ENCODE assay signal across 8 cellular contexts in the genomic region with DNA sequence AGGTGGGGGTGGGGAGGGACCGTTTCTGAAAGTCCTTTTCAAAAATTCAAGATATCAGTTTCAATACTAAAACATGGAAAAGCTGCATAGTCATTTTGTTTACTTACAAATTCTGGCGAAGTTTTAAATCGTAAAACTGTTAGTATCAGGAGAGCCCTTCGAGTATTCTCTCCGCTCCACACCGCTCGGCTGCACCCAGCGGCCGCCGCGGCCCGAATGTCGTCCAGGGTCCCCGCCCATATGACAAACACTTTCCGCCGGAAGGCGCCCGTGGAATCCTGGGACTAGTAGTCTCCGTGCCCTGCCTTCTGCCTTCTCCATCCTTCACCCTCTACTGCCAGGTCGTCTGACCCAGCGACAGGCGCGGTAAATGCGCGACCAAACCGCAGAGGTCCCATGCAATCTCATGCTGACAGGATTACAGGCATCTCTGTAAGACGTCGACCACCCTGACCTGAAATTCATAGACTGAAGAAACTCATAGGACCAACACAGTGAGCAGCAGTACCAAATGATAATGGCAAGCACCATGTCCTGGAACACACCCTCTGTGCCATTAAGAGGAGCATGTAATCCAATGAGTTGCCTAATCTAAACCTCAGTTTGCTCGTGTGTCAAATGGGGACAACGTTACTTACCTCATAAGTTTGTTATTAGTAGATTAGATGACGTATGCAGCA. TPM values are rescaled to one million over a fixed set of nuclear protein-coding genes. Genes with fewer than 3 reads are reported as not detected.
DNase-seq lines count a peak whose midpoint lies in the region; ATAC-seq lines count a peak whose summit lies in the region.

A gene (minus strand): TSS at position 218 of the 680 bp plus-strand sequence. CDS start 25,138 bp downstream, outside the sequence.

- H3K4me3 Mint-ChIP-seq in CD8-positive, alpha-beta memory T cell, result peak within 1 kb of the TSS; percentile 89 to 98 (median 93)
- H3K4me3 Mint-ChIP-seq in effector memory CD8-positive, alpha-beta T cell, result peak within 1 kb of the TSS; percentile 83 to 88

- H3K36me3 Mint-ChIP-seq in CD8-positive, alpha-beta memory T cell, result peaks cover 0 to 37% (median 6%) of the 10 kb centered on the region in 3 donors
- peaks cover 24% of the 10 kb centered on the region for H3K36me3 Mint-ChIP-seq in effector memory CD8-positive, alpha-beta T cell (ENCODE audit: insufficient read depth)

- H3K4me1 Mint-ChIP-seq in CD8-positive, alpha-beta memory T cell, result peaks cover 45 to 68% (median 67%) of the 10 kb centered on the region in 3 donors
- H3K4me1 Mint-ChIP-seq in effector memory CD8-positive, alpha-beta T cell (ENCODE audit: low read depth in 2 of 2), result peaks cover 22 to 37% of the 10 kb centered on the region in 2 donors

- H3K79me1 ChIP-seq in mesenchymal stem cell (replicated peaks; ENCODE audit: low read length, poor library complexity, severe bottlenecking), result no peaks in the 10 kb centered on the region

- H3K14ac ChIP-seq in mesenchymal stem cell (ENCODE audit: low read length in 2 of 2), result no peak within 1 kb of the TSS

- peak within 1 kb of the TSS; percentile 96 for H3K9ac ChIP-seq in mesenchymal stem cell (ENCODE audit: low read length)

- POLR2A ChIA-PET in CD8-positive, alpha-beta memory T cell (lab: Charles Lee), result no interaction called here

- H3K4me3 ChIP-seq in CD8-positive, alpha-beta memory T cell (ENCODE audit: low read length), result peak within 1 kb of the TSS; percentile 90
- H3K4me3 ChIP-seq in mesenchymal stem cell (ENCODE audit: insufficient read depth in 1 of 2, low read depth in 1 of 2, low read length in 2 of 2), result peak within 1 kb of the TSS; percentile 85 to 95

- WGBS in mesenchymal stem cell, result 6% methylated on average over 30 of the region's 31 CpGs

- H3K27me3 ChIP-seq in CD8-positive, alpha-beta memory T cell (ENCODE audit: insufficient read depth, low read length, poor library complexity, severe bottlenecking), result no peaks in the 10 kb centered on the region
- no peaks in the 10 kb centered on the region for H3K27me3 ChIP-seq in mesenchymal stem cell (ENCODE audit: control insufficient read depth in 1 of 2, insufficient read depth in 1 of 2, low read length in 2 of 2)

- H3K4me1 ChIP-seq in CD8-positive, alpha-beta memory T cell (ENCODE audit: insufficient read depth, low read length), result peaks cover 27% of the 10 kb centered on the region
- H3K4me1 ChIP-seq in mesenchymal stem cell (ENCODE audit: control insufficient read depth, insufficient read depth, low read depth, low read length), result peaks cover 5% of the 10 kb centered on the region

- no peak within 1 kb of the TSS for H2BK12ac ChIP-seq in mesenchymal stem cell (ENCODE audit: low read length in 2 of 2)

- H3K9me3 Mint-ChIP-seq in CD8-positive, alpha-beta memory T cell, result no peaks in the 10 kb centered on the region
- no peaks in the 10 kb centered on the region for H3K9me3 Mint-ChIP-seq in effector memory CD8-positive, alpha-beta T cell

- CTCF ChIA-PET in CD8-positive, alpha-beta memory T cell (lab: Charles Lee), result interaction anchor here (1.4 to 2.6 kb wide), 3 partner anchors 10 to 68 kb away, joined by 3 to 13 read pairs (median 3); no protein-coding TSS in a partner anchor

- peak within 1 kb of the TSS; percentile 85 for H3K27ac ChIP-seq in CD8-positive, alpha-beta memory T cell (ENCODE audit: low read depth, low read length)
- H3K27ac ChIP-seq in mesenchymal stem cell (ENCODE audit: low read length, poor library complexity, severe bottlenecking), result no peak within 1 kb of the TSS

- peak within 1 kb of the TSS; percentile 81 to 98 (median 96) for H3K27ac Mint-ChIP-seq in CD8-positive, alpha-beta memory T cell
- H3K27ac Mint-ChIP-seq in effector memory CD8-positive, alpha-beta T cell, result peak within 1 kb of the TSS; percentile 84 to 91

- no peak within 1 kb of the TSS for H2AK5ac ChIP-seq in mesenchymal stem cell (ENCODE audit: low read length, severe bottlenecking)

- H2BK15ac ChIP-seq in mesenchymal stem cell (ENCODE audit: low read depth, poor library complexity, severe bottlenecking), result no peak within 1 kb of the TSS

- H4K8ac ChIP-seq in mesenchymal stem cell (ENCODE audit: low read length), result peak within 1 kb of the TSS; percentile 91

- peaks cover 7% of the 10 kb centered on the region for H3K36me3 ChIP-seq in CD8-positive, alpha-beta memory T cell (ENCODE audit: insufficient read depth, low read length)
- H3K36me3 ChIP-seq in mesenchymal stem cell (ENCODE audit: control insufficient read depth in 1 of 2, insufficient read depth in 2 of 2, low read depth in 1 of 2, low read length in 2 of 2), result peaks cover 5 to 24% of the 10 kb centered on the region in 2 experiments

- peak within 1 kb of the TSS; percentile 27 for H4K91ac ChIP-seq in mesenchymal stem cell (ENCODE audit: low read length)

- H3K27me3 Mint-ChIP-seq in CD8-positive, alpha-beta memory T cell, result no peaks in the 10 kb centered on the region
- no peaks in the 10 kb centered on the region for H3K27me3 Mint-ChIP-seq in effector memory CD8-positive, alpha-beta T cell

- peak; percentile 74 to 90 (median 79) for DNase-seq in CD8-positive, alpha-beta memory T cell
- DNase-seq in HPDE6-E6E7 (ENCODE audit: extremely low spot score) (peak; percentile 69), NOMO-1 treated with DMSO at 0.1 percent for 48 hours (lab: John Stamatoyannopoulos, UW; ENCODE audit: unreplicated experiment) (peak; percentile 90), mesenchymal stem cell (peak; percentile 86)
- DNase-seq in activated CD8-positive, alpha-beta memory T cell treated with anti-CD3 and anti-CD28 coated beads for 4 hours (ENCODE audit: low read depth in 2 of 2), result peak; percentile 77 to 79
- peak; percentile 72 to 76 (median 76) for DNase-seq in effector memory CD8-positive, alpha-beta T cell
- peak; percentile 72 for DNase-seq in stimulated activated CD8-positive, alpha-beta memory T cell treated with anti-CD3 and anti-CD28 coated beads, Interleukin-15, amount 100 ng/mL, for 1 hour (ENCODE audit: low read depth)

- H3K4me2 ChIP-seq in mesenchymal stem cell (ENCODE audit: low read length, poor library complexity, severe bottlenecking), result peak within 1 kb of the TSS; percentile 89

- no peak within 1 kb of the TSS for H3K23ac ChIP-seq in mesenchymal stem cell (ENCODE audit: low read length in 2 of 2)

- no peak within 1 kb of the TSS for H3K18ac ChIP-seq in mesenchymal stem cell (ENCODE audit: low read depth in 1 of 2, low read length in 2 of 2)

- peak within 1 kb of the TSS; percentile 99 for H2AFZ ChIP-seq in mesenchymal stem cell (ENCODE audit: low read depth, low read length)

- H2BK5ac ChIP-seq in mesenchymal stem cell (ENCODE audit: low read depth, low read length, poor library complexity, severe bottlenecking), result no peak within 1 kb of the TSS

- ATAC-seq in GM19463 (IDR thresholded peaks at IDR 0.05; ENCODE audit: unreplicated experiment), result peak; percentile 60
- peak; percentile 56 for ATAC-seq in effector memory CD8-positive, alpha-beta T cell (replicated peaks)

- no peaks in the 10 kb centered on the region for H3K9me3 ChIP-seq in CD8-positive, alpha-beta memory T cell (ENCODE audit: low read length)
- H3K9me3 ChIP-seq in mesenchymal stem cell (ENCODE audit: control insufficient read depth, low read length), result no peaks in the 10 kb centered on the region

- no peak within 1 kb of the TSS for H3K4ac ChIP-seq in mesenchymal stem cell (ENCODE audit: low read depth in 1 of 2, low read length in 2 of 2)

- no peak within 1 kb of the TSS for H2BK120ac ChIP-seq in mesenchymal stem cell (ENCODE audit: low read depth, low read length)

RNA-seq across cellular contexts. Expression of the gene that starts here (rescaled TPM):
- 10 to 100 TPM; 71.4 to 71.6 TPM for total RNA-seq in CD8-positive, alpha-beta memory T cell
- polyA plus RNA-seq in CD8-positive, alpha-beta memory T cell, result 10.1 TPM
- polyA plus RNA-seq in mesenchymal stem cell (2013, experiment 1 of 2), result 48.7 TPM
- polyA plus RNA-seq in mesenchymal stem cell (2013, experiment 2 of 2), result 48.3 TPM
